In the genomic region with DNA sequence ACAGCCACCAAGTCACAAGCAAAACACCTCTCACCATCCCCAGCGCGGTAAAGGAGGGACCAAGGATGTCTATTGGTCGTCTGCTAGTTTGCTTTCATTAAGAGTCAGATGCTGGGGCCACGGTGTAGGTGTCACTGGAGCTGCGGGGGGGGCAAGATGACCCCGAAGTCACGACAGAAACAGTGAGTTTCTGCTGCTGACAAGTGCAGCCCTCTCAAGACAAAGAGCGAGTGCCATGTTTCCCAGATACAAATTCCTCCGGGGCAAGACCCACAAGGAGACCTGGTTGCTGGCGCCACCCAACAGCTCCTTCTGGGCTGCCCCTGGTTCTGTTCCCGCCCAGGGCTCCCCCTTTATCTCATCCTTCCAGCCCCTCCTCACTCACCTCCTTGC, we compare ENCODE assay signal across 1 cellular context.
TF ChIP-seq lines count a peak whose summit lies in the region.

No MANE protein-coding gene starts in this region.

TF ChIP-seq in K562, 482 proteins besides CTCF, POLR2A, EP300 and RAD21 (continued from another document):
- TF ChIP-seq, protein P1, sequence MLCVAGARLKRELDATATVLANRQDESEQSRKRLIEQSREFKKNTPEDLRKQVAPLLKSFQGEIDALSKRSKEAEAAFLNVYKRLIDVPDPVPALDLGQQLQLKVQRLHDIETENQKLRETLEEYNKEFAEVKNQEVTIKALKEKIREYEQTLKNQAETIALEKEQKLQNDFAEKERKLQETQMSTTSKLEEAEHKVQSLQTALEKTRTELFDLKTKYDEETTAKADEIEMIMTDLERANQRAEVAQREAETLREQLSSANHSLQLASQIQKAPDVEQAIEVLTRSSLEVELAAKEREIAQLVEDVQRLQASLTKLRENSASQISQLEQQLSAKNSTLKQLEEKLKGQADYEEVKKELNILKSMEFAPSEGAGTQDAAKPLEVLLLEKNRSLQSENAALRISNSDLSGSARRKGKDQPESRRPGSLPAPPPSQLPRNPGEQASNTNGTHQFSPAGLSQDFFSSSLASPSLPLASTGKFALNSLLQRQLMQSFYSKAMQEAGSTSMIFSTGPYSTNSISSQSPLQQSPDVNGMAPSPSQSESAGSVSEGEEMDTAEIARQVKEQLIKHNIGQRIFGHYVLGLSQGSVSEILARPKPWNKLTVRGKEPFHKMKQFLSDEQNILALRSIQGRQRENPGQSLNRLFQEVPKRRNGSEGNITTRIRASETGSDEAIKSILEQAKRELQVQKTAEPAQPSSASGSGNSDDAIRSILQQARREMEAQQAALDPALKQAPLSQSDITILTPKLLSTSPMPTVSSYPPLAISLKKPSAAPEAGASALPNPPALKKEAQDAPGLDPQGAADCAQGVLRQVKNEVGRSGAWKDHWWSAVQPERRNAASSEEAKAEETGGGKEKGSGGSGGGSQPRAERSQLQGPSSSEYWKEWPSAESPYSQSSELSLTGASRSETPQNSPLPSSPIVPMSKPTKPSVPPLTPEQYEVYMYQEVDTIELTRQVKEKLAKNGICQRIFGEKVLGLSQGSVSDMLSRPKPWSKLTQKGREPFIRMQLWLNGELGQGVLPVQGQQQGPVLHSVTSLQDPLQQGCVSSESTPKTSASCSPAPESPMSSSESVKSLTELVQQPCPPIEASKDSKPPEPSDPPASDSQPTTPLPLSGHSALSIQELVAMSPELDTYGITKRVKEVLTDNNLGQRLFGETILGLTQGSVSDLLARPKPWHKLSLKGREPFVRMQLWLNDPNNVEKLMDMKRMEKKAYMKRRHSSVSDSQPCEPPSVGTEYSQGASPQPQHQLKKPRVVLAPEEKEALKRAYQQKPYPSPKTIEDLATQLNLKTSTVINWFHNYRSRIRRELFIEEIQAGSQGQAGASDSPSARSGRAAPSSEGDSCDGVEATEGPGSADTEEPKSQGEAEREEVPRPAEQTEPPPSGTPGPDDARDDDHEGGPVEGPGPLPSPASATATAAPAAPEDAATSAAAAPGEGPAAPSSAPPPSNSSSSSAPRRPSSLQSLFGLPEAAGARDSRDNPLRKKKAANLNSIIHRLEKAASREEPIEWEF (CRISPR knock-in tag; IDR thresholded peaks at IDR 0.05), result no peak
- no peak for TF ChIP-seq NCOA4 (IDR thresholded peaks at IDR 0.05; ENCODE audit: partially characterized antibody)
